ENCODE assay signal across 1 cellular context in genomic region chr16:71762186-71762585, GRCh38.
TF ChIP-seq lines count a peak whose summit lies in the region.

No MANE protein-coding gene starts in this region.

TF ChIP-seq in SK-N-SH, 30 proteins besides CTCF, POLR2A, EP300 and RAD21 (continued from another document):
- no peak for TF ChIP-seq ZBTB33 (IDR thresholded peaks at IDR 0.05; ENCODE audit: borderline replicate concordance, low read depth)
- no peak for TF ChIP-seq FOSL2 (IDR thresholded peaks at IDR 0.05; ENCODE audit: borderline replicate concordance, low read depth)
- no peak for TF ChIP-seq RXRA (IDR thresholded peaks at IDR 0.05; ENCODE audit: borderline replicate concordance, low read depth)
- TF ChIP-seq JUND (IDR thresholded peaks at IDR 0.05) = no peak
- no peak for TF ChIP-seq POLR2AphosphoS5 (IDR thresholded peaks at IDR 0.05; ENCODE audit: low read depth, low read length)
- TF ChIP-seq FOXJ3 (CRISPR knock-in tag; IDR thresholded peaks at IDR 0.05) = no peak
- no peak for TF ChIP-seq USF2 (IDR thresholded peaks at IDR 0.05; ENCODE audit: borderline replicate concordance, low read depth, low read length)
